12 cellular contexts compared by ENCODE assay signal in the genomic region with DNA sequence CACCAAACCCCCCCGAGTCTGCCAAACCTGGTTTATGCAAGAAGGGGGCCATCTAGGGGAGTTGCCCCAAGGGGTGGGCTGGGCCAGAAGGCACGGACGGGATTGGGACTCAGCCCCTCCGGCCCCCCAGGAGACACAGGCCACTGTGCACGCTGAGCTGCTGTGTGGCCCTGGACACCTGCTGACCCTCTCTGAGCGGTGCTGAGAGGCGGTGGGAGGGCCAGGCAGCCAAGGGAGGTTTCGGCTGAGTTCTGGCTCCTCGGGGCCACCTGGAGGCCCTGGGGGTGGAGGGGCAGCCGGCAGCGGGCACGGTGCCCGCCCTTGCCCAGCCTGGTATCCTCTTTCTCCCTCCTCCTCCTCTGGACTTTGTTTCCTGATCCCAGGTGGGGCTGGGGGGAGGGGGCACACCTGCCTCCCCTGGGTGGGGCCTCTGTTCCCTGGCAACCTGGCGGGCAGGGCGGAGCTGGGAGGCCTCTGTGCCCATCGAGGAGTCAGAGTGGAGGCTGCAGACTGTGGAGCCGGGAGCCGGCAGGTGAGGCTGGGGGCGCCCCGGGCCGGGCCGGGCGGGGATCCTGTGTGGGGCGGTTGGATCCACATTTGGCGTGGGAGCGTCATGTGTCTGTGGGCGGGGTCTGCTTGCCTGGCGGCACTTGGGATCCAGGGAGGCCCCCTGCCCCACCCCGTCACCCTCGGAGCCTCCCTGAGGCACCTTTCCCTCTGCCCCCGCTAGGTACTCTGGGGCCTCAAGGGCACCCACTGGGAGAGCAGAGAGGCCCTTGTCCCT. TPM values are rescaled to one million over a fixed set of nuclear protein-coding genes. Genes with fewer than 3 reads are reported as not detected.
DNase-seq lines count a peak whose midpoint lies in the region; ATAC-seq, FAIRE-seq and TF ChIP-seq lines count a peak whose summit lies in the region.
"Had no signal": no experiment of that assay in that cellular context is flagged by ENCODE, and none has a peak within 500 bp of the region (broad histone marks: within the 10 kb centered on the region; RNA-seq: fewer than 3 reads in every experiment).

A gene with protein sequence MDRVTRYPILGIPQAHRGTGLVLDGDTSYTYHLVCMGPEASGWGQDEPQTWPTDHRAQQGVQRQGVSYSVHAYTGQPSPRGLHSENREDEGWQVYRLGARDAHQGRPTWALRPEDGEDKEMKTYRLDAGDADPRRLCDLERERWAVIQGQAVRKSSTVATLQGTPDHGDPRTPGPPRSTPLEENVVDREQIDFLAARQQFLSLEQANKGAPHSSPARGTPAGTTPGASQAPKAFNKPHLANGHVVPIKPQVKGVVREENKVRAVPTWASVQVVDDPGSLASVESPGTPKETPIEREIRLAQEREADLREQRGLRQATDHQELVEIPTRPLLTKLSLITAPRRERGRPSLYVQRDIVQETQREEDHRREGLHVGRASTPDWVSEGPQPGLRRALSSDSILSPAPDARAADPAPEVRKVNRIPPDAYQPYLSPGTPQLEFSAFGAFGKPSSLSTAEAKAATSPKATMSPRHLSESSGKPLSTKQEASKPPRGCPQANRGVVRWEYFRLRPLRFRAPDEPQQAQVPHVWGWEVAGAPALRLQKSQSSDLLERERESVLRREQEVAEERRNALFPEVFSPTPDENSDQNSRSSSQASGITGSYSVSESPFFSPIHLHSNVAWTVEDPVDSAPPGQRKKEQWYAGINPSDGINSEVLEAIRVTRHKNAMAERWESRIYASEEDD (plus strand): TSS at position 473 of the 784 bp plus-strand sequence. CDS start 5,835 bp downstream, outside the sequence.

- no peaks in the 10 kb centered on the region for H3K9me1 ChIP-seq in keratinocyte (ENCODE audit: control insufficient read depth, extremely low read depth, insufficient read depth, low read length)

- CTCF ChIA-PET in T-cell (lab: Charles Lee), result no interaction called here

- H2AFZ ChIP-seq in keratinocyte (ENCODE audit: control insufficient read depth, low read length), result peak within 1 kb of the TSS; percentile 63

- peaks cover 17% of the 10 kb centered on the region for H3K79me2 ChIP-seq in keratinocyte (ENCODE audit: control insufficient read depth, insufficient read depth, low read length)

- H3K4me1 Mint-ChIP-seq in T-cell, result no peaks in the 10 kb centered on the region
- no peaks in the 10 kb centered on the region for H3K4me1 Mint-ChIP-seq in activated naive CD8-positive, alpha-beta T cell treated with anti-CD3 and anti-CD28 coated beads for 36 hours
- H3K4me1 Mint-ChIP-seq: activated B cell treated with CpG ODN at 0.5 μM for 24 hours had no signal

- H3K9me3 ChIP-seq in NT2/D1 (ENCODE audit: insufficient read depth, low read length) (peaks cover 10% of the 10 kb centered on the region; the same call in 1 of the 2 replicates), keratinocyte (ENCODE audit: control insufficient read depth, low read depth, low read length) (peaks cover 4% of the 10 kb centered on the region), tibial nerve (peaks cover 0 to 23% (median 3%) of the 10 kb centered on the region in 4 donors)

- H3K9ac ChIP-seq in NT2/D1 (ENCODE audit: insufficient read length, low read depth) (peak within 1 kb of the TSS; percentile 56), keratinocyte (ENCODE audit: control insufficient read depth, extremely low read depth, insufficient read depth, low read length) (peak within 1 kb of the TSS; percentile 83)

- WGBS in tibial nerve, 2 donors, result 53 to 65% methylated on average over 10 to 25 of the region's 31 CpGs

- dilution Hi-C loops in keratinocyte (cut with MboI; ENCODE audit: extremely low pct_ligation_motif_present, low sequenced_read_pairs), result no loop called here

- H3K4me2 ChIP-seq in keratinocyte (ENCODE audit: control insufficient read depth, extremely low read depth, insufficient read depth, low read depth, low read length), result peak within 1 kb of the TSS; percentile 88

- no peaks in the 10 kb centered on the region for H3K9me3 Mint-ChIP-seq in T-cell
- no peaks in the 10 kb centered on the region for H3K9me3 Mint-ChIP-seq in activated naive CD8-positive, alpha-beta T cell treated with anti-CD3 and anti-CD28 coated beads for 36 hours
- H3K9me3 Mint-ChIP-seq: activated B cell treated with CpG ODN at 0.5 μM for 24 hours had no signal

- H3K27me3 ChIP-seq in NT2/D1 (ENCODE audit: insufficient read depth, insufficient read length), result no peaks in the 10 kb centered on the region
- no peaks in the 10 kb centered on the region for H3K27me3 ChIP-seq in keratinocyte (ENCODE audit: control insufficient read depth, extremely low read depth, insufficient read depth, low read length)
- no peaks in the 10 kb centered on the region for H3K27me3 ChIP-seq in tibial nerve

- H4K20me1 ChIP-seq in keratinocyte (ENCODE audit: control insufficient read depth, extremely low read depth, insufficient read depth, low read length), result no peaks in the 10 kb centered on the region

- H3K4me3 ChIP-seq in NT2/D1 (ENCODE audit: insufficient read length, low read depth), result no peak within 1 kb of the TSS
- peak within 1 kb of the TSS; percentile 61 to 83 (median 78) for H3K4me3 ChIP-seq in keratinocyte (ENCODE audit: control insufficient read depth in 2 of 3, extremely low read depth in 1 of 3, insufficient read depth in 2 of 3, low read depth in 1 of 3, low read length in 3 of 3)
- peak within 1 kb of the TSS in 1 of 4 donors; percentile 21 for H3K4me3 ChIP-seq in tibial nerve
- H3K4me3 ChIP-seq: left ventricle myocardium inferior had no signal

- no peak for TF ChIP-seq EP300 in tibial nerve (IDR thresholded peaks at IDR 0.05)

- TF ChIP-seq CTCF in keratinocyte (optimal IDR thresholded peaks at IDR 0.05 in 1 of 3, IDR thresholded peaks at IDR 0.05 in 1 of 3, conservative IDR thresholded peaks at IDR 0.05 in 1 of 3; ENCODE audit: extremely low read depth in 1 of 3, insufficient read depth in 2 of 3, low read length in 3 of 3), result no peak
- TF ChIP-seq CTCF in tibial nerve (IDR thresholded peaks at IDR 0.05), result no peak

- H3K27ac ChIP-seq in keratinocyte (ENCODE audit: control insufficient read depth, insufficient read depth, low read length) (peak within 1 kb of the TSS; percentile 77), tibial nerve (peak within 1 kb of the TSS in 3 of 4 donors; percentile 33 to 84 (median 70))
- H3K27ac ChIP-seq: left ventricle myocardium inferior had no signal

- H3K36me3 ChIP-seq in NT2/D1 (ENCODE audit: insufficient read depth, insufficient read length, low read length) (peaks cover 3% of the 10 kb centered on the region), keratinocyte (ENCODE audit: control insufficient read depth in 2 of 2, extremely low read depth in 1 of 2, insufficient read depth in 2 of 2, low read length in 2 of 2) (peaks cover 0 to 1% of the 10 kb centered on the region in 2 experiments), tibial nerve (peaks cover 0 to 27% (median 0%) of the 10 kb centered on the region in 3 donors)

- H3K4me3 Mint-ChIP-seq in T-cell, result no peak within 1 kb of the TSS
- H3K4me3 Mint-ChIP-seq in activated naive CD8-positive, alpha-beta T cell treated with anti-CD3 and anti-CD28 coated beads for 36 hours, result no peak within 1 kb of the TSS
- H3K4me3 Mint-ChIP-seq: activated B cell treated with CpG ODN at 0.5 μM for 24 hours had no signal

- TF ChIP-seq POLR2A in tibial nerve (IDR thresholded peaks at IDR 0.05), result no peak

- peaks cover 21% of the 10 kb centered on the region for H3K4me1 ChIP-seq in NT2/D1 (ENCODE audit: insufficient read depth, insufficient read length)
- peaks cover 8% of the 10 kb centered on the region for H3K4me1 ChIP-seq in keratinocyte (ENCODE audit: control insufficient read depth, extremely low read depth, insufficient read depth, low read length)
- H3K4me1 ChIP-seq in tibial nerve, result peaks cover 0 to 25% (median 0%) of the 10 kb centered on the region in 4 donors
- H3K4me1 ChIP-seq: left ventricle myocardium inferior had no signal

- FAIRE-seq in keratinocyte (lab: Jason Lieb, UNC), result no peak

- H3K27ac Mint-ChIP-seq in T-cell, result no peak within 1 kb of the TSS
- H3K27ac Mint-ChIP-seq in activated naive CD8-positive, alpha-beta T cell treated with anti-CD3 and anti-CD28 coated beads for 36 hours, result no peak within 1 kb of the TSS
- H3K27ac Mint-ChIP-seq: activated B cell treated with CpG ODN at 0.5 μM for 24 hours had no signal

- no peaks in the 10 kb centered on the region for H3K27me3 Mint-ChIP-seq in T-cell
- peaks cover 6% of the 10 kb centered on the region for H3K27me3 Mint-ChIP-seq in activated naive CD8-positive, alpha-beta T cell treated with anti-CD3 and anti-CD28 coated beads for 36 hours
- H3K27me3 Mint-ChIP-seq: activated B cell treated with CpG ODN at 0.5 μM for 24 hours had no signal

- H3K36me3 Mint-ChIP-seq in T-cell, result no peaks in the 10 kb centered on the region
- H3K36me3 Mint-ChIP-seq in activated naive CD8-positive, alpha-beta T cell treated with anti-CD3 and anti-CD28 coated beads for 36 hours, result no peaks in the 10 kb centered on the region

- peak; percentile 65 for DNase-seq in NCI-H1417 treated with DMSO at 0.1 percent for 48 hours (lab: John Stamatoyannopoulos, UW)
- DNase-seq in NT2/D1 (ENCODE audit: low read depth, low spot score), result no peak
- DNase-seq in keratinocyte (ENCODE audit: low read depth, low spot score), result no peak
- DNase-seq in tibial nerve (ENCODE audit: low spot score in 2 of 2), result no peak
- no peak for DNase-seq in T-cell
- DNase-seq in activated naive CD8-positive, alpha-beta T cell treated with anti-CD3 and anti-CD28 coated beads for 36 hours, result no peak
- DNase-seq: activated B cell treated with CpG ODN at 0.5 μM for 24 hours; activated naive CD4-positive, alpha-beta T cell treated with anti-CD3 and anti-CD28 coated beads, Interleukin-2, amount 50 U/mL, for 16 hours; left ventricle myocardium inferior; NCI-H1048 had no signal

- ATAC-seq in HG02870 (IDR thresholded peaks at IDR 0.05; ENCODE audit: unreplicated experiment), result no peak
- no peak for ATAC-seq in T-cell (replicated peaks in 1 of 4)
- ATAC-seq in HG02763 (IDR thresholded peaks at IDR 0.05; ENCODE audit: unreplicated experiment), result no peak

- POLR2A ChIA-PET in T-cell (lab: Charles Lee), result no interaction called here

RNA-seq across cellular contexts. Expression of the gene that starts here (rescaled TPM):
- polyA plus RNA-seq in keratinocyte, result 17.5 to 25.4 TPM (median 25.0 TPM) in 3 replicates
- 15.4 TPM for polyA plus RNA-seq in keratinocyte (2011; ENCODE audit: low read depth)
- 24.5 and 41.2 TPM in 2 replicates for polyA plus RNA-seq in keratinocyte (2011; cell fraction: cytosol; rRNA removed)
- polyA plus RNA-seq in keratinocyte (2011; cell fraction: nucleus; rRNA removed), result 37.6 and 46.5 TPM in 2 replicates
- 13.0 and 45.7 TPM in 2 replicates for polyA plus RNA-seq in keratinocyte (2012; ENCODE audit: low replicate concordance)
- polyA minus RNA-seq in keratinocyte, result 19.1 to 34.8 TPM (median 22.0 TPM) in 3 replicates
- polyA minus RNA-seq in keratinocyte (2011; cell fraction: cytosol; rRNA and poly(A)+ RNA removed), result 76.2 TPM
- 35.4 and 39.8 TPM in 2 replicates for polyA minus RNA-seq in keratinocyte (2011; cell fraction: nucleus; rRNA and poly(A)+ RNA removed)
- under 1 TPM in 2 of 4 donors, not detected in 2; 0.20 to 0.30 TPM for total RNA-seq in tibial nerve
- total RNA-seq in T-cell, result under 1 TPM in 3 of 5 donors, not detected in 2; 0.10 to 0.16 (median 0.15) TPM
- under 1 TPM in 1 of 2 experiments, not detected in 1; 0.10 TPM for total RNA-seq in activated naive CD8-positive, alpha-beta T cell treated with anti-CD3 and anti-CD28 coated beads for 36 hours
- total RNA-seq: activated B cell treated with CpG ODN at 0.5 μM for 24 hours, left ventricle myocardium inferior had no signal
